In genomic region chr12:77062846-77063461, GRCh38 we compare ENCODE assay signal across 9 cellular contexts. TPM values are rescaled to one million over a fixed set of nuclear protein-coding genes. Genes with fewer than 3 reads are reported as not detected.
DNase-seq lines count a peak whose midpoint lies in the region; ATAC-seq and TF ChIP-seq lines count a peak whose summit lies in the region.
"Had no signal": no experiment of that assay in that cellular context is flagged by ENCODE, and none has a peak within 500 bp of the region (broad histone marks: within the 10 kb centered on the region; RNA-seq: fewer than 3 reads in every experiment).

No MANE protein-coding gene starts in this region.

- H3K27me3 ChIP-seq in neural progenitor cell: no peaks in the 10 kb centered on the region
- no peaks in the 10 kb centered on the region for H3K27me3 ChIP-seq in effector memory CD4-positive, alpha-beta T cell (replicated peaks; ENCODE audit: control insufficient read depth, insufficient read depth, low read length, poor library complexity, severe bottlenecking)

- H3K4me1 Mint-ChIP-seq in activated naive CD4-positive, alpha-beta T cell treated with anti-CD3 and anti-CD28 coated beads, Interleukin-2, amount 10 ng/mL, durations not matched to agents 7 days and 5 days: peaks cover 46% of the 10 kb centered on the region
- H3K4me1 Mint-ChIP-seq in neural progenitor cell: peaks cover 31% of the 10 kb centered on the region

- peak overlapping the region; percentile 48 for H3K4me3 Mint-ChIP-seq in activated naive CD4-positive, alpha-beta T cell treated with anti-CD3 and anti-CD28 coated beads, Interleukin-2, amount 10 ng/mL, durations not matched to agents 7 days and 5 days
- peak overlapping the region; percentile 77 for H3K4me3 Mint-ChIP-seq in neural progenitor cell

- peaks cover 5% of the 10 kb centered on the region for H3K27me3 Mint-ChIP-seq in activated naive CD4-positive, alpha-beta T cell treated with anti-CD3 and anti-CD28 coated beads, Interleukin-2, amount 10 ng/mL, durations not matched to agents 7 days and 5 days
- no peaks in the 10 kb centered on the region for H3K27me3 Mint-ChIP-seq in neural progenitor cell (ENCODE audit: insufficient read depth, low read depth)

- no peak overlapping the region for H3K9ac ChIP-seq in neural progenitor cell

- TF ChIP-seq CTCF in neural progenitor cell (IDR thresholded peaks at IDR 0.05) (no peak), mucosa of descending colon (IDR thresholded peaks at IDR 0.05) (no peak)

- H3K9me3 ChIP-seq in neural progenitor cell (ENCODE audit: low read depth) (no peaks in the 10 kb centered on the region), mucosa of descending colon (no peaks in the 10 kb centered on the region)
- H3K9me3 ChIP-seq in effector memory CD4-positive, alpha-beta T cell (ENCODE audit: control insufficient read depth, low read length): no peaks in the 10 kb centered on the region

- H4K20me1 ChIP-seq in neural progenitor cell (ENCODE audit: low read depth): peaks cover 3% of the 10 kb centered on the region

- peaks cover 25% of the 10 kb centered on the region for H3K4me1 ChIP-seq in neural progenitor cell
- H3K4me1 ChIP-seq in effector memory CD4-positive, alpha-beta T cell (ENCODE audit: control insufficient read depth, insufficient read depth, low read length, poor library complexity, severe bottlenecking): peaks cover 6% of the 10 kb centered on the region
- H3K4me1 ChIP-seq in mucosa of descending colon (ENCODE audit: low read depth): peaks cover 9% of the 10 kb centered on the region

- no peak for DNase-seq in activated naive CD4-positive, alpha-beta T cell treated with anti-CD3 and anti-CD28 coated beads, Interleukin-2, amount 10 ng/mL, durations not matched to agents 7 days and 5 days
- DNase-seq in activated naive CD4-positive, alpha-beta T cell treated with anti-CD3 and anti-CD28 coated beads, Interleukin-2, amount 50 U/mL, for 16 hours: no peak
- DNase-seq in SK-MEL-5 (ENCODE audit: low read depth, low spot score) (peak; percentile 62), neural progenitor cell (ENCODE audit: low spot score) (no peak), mucosa of descending colon (no peak)
- DNase-seq in effector memory CD4-positive, alpha-beta T cell: no peak

- peak; percentile 35 for ATAC-seq in HG02884 (IDR thresholded peaks at IDR 0.05; ENCODE audit: unreplicated experiment)
- ATAC-seq in HG03097 (IDR thresholded peaks at IDR 0.05; ENCODE audit: low FRiP score, unreplicated experiment): no peak
- ATAC-seq in mucosa of descending colon: no peak

- intact Hi-C loops in mucosa of descending colon (cut with DNase I, micrococcal nuclease): no loop called here

- in situ Hi-C loops in SK-MEL-5 (cut with HindIII; ENCODE audit: low pct_unique_long_range_greater_than_20kb, low sequenced_read_pairs): no loop called here

- H3K36me3 Mint-ChIP-seq in activated naive CD4-positive, alpha-beta T cell treated with anti-CD3 and anti-CD28 coated beads, Interleukin-2, amount 10 ng/mL, durations not matched to agents 7 days and 5 days: peaks cover 53% of the 10 kb centered on the region
- peaks cover 37% of the 10 kb centered on the region for H3K36me3 Mint-ChIP-seq in neural progenitor cell

- H3F3A ChIP-seq in neural progenitor cell (ENCODE audit: low read depth): peaks cover 23% of the 10 kb centered on the region

- no peaks in the 10 kb centered on the region for H3K9me3 Mint-ChIP-seq in activated naive CD4-positive, alpha-beta T cell treated with anti-CD3 and anti-CD28 coated beads, Interleukin-2, amount 10 ng/mL, durations not matched to agents 7 days and 5 days
- no peaks in the 10 kb centered on the region for H3K9me3 Mint-ChIP-seq in neural progenitor cell

- peaks cover 71% of the 10 kb centered on the region for H3K79me2 ChIP-seq in neural progenitor cell (ENCODE audit: low read depth)

- H3K4me3 ChIP-seq in neural progenitor cell: peak overlapping the region; percentile 90
- no peak overlapping the region for H3K4me3 ChIP-seq in effector memory CD4-positive, alpha-beta T cell (ENCODE audit: insufficient read depth, low read depth, low read length, poor library complexity, severe bottlenecking)
- H3K4me3 ChIP-seq in mucosa of descending colon: no peak overlapping the region

- H3K27ac ChIP-seq in neural progenitor cell: no peak overlapping the region
- H3K27ac ChIP-seq in effector memory CD4-positive, alpha-beta T cell (ENCODE audit: insufficient read depth, low read length, poor library complexity, severe bottlenecking): no peak overlapping the region
- H3K27ac ChIP-seq: C4-2B had no signal

- peak overlapping the region; percentile 92 for H3K4me2 ChIP-seq in neural progenitor cell

- H2AFZ ChIP-seq in neural progenitor cell (replicated peaks): no peak overlapping the region

- H3K36me3 ChIP-seq in neural progenitor cell (no peaks in the 10 kb centered on the region), mucosa of descending colon (ENCODE audit: low read depth) (no peaks in the 10 kb centered on the region)
- H3K36me3 ChIP-seq in effector memory CD4-positive, alpha-beta T cell (ENCODE audit: control insufficient read depth, insufficient read depth, low read length): no peaks in the 10 kb centered on the region

- CTCF ChIA-PET in activated naive CD4-positive, alpha-beta T cell treated with anti-CD3 and anti-CD28 coated beads, Interleukin-2, amount 10 ng/mL, durations not matched to agents 7 days and 5 days (lab: Charles Lee): no interaction called here

- H3K27ac Mint-ChIP-seq in activated naive CD4-positive, alpha-beta T cell treated with anti-CD3 and anti-CD28 coated beads, Interleukin-2, amount 10 ng/mL, durations not matched to agents 7 days and 5 days: no peak overlapping the region
- H3K27ac Mint-ChIP-seq in neural progenitor cell: peak overlapping the region; percentile 34

RNA-seq across cellular contexts. Expression of gene E2F7, which starts 2.4 kb away (rescaled TPM):
- total RNA-seq in SK-MEL-5 (2014; rRNA removed; shearing (Covaris generic)): 5.0 and 6.8 TPM in 2 replicates
- 8.5 and 10.8 TPM in 2 replicates for polyA plus RNA-seq in SK-MEL-5 (2015; cell fraction: cytosol; rRNA removed)
- 35.5 and 44.6 TPM in 2 replicates for polyA plus RNA-seq in SK-MEL-5 (2015; cell fraction: nucleus; rRNA removed)
- 31.9 and 40.5 TPM in 2 replicates for total RNA-seq in neural progenitor cell (ENCODE audit: low replicate concordance)
- total RNA-seq in mucosa of descending colon: 1 to 10 TPM in 1 of 3 donors, under 1 TPM in 2; 0.89 to 4.4 (median 0.90) TPM
